8 cellular contexts compared by ENCODE assay signal in the genomic region with DNA sequence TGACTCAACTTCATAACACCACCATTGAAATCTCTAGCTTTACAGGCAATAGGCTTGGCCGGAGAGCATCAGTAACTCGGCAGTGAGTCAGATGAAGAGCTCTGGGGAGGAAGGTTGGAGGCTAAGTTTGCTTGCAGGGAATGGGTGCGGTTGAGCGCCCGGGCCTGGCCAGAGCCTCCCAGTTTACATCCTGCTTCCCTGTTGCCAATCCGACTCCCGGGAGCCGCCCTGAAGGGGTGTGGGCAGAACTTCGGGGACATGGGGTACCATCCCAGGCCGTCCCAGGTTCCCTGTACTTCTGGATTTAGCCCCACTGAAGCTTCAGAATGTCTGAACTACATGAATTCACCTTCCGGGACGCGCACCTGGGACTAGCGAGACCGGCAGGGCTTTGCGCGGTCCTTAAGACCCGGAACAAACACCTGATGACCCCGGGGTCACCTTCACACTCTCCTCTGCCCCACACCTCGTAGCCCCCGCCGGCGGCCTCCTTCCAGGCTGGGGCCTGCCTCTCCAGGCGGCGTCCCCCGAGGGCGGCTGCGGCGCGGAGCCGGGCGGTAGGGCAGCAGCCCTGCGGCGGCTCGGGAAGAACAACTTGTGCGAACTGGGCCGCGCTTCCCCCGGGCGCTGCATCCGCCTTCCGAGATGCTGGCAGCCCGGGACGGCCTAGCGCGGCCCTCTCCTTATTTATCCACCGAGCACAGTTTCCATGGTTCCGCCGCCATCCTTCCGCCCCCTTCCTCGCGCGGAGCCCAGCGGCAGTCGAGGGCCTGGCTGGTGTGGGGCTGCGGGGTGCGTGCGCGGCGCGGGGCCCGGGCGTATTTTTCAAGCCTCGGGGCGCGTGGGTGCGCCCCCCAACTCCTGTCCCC. TPM values are rescaled to one million over a fixed set of nuclear protein-coding genes. Genes with fewer than 3 reads are reported as not detected.
DNase-seq lines count a peak whose midpoint lies in the region; ATAC-seq and TF ChIP-seq lines count a peak whose summit lies in the region.

No MANE protein-coding gene starts in this region.

- WGBS in right cardiac atrium, result 14% methylated on average over 67 of the region's 67 CpGs

- H3K4me3 ChIP-seq in PC-3 (ENCODE audit: low read length) (peak overlapping the region; percentile 79), right cardiac atrium (ENCODE audit: low read length) (peak overlapping the region; percentile 47)

- ATAC-seq in HG03064 (IDR thresholded peaks at IDR 0.05; ENCODE audit: low read depth, unreplicated experiment) (peak; percentile 46), PC-3 (peak; percentile 77), right cardiac atrium (peak; percentile 73 to 88), HG03196 (IDR thresholded peaks at IDR 0.05; ENCODE audit: unreplicated experiment) (no peak), HG03039 (IDR thresholded peaks at IDR 0.05; ENCODE audit: unreplicated experiment) (no peak)

- no peaks in the 10 kb centered on the region for H3K9me3 ChIP-seq in ES-I3 (ENCODE audit: control insufficient read depth, insufficient read depth, low read length)
- H3K9me3 ChIP-seq in PC-3 (ENCODE audit: low read length), result no peaks in the 10 kb centered on the region
- no peaks in the 10 kb centered on the region for H3K9me3 ChIP-seq in right cardiac atrium (ENCODE audit: control insufficient read depth, low read length)

- POLR2A ChIA-PET in PC-3 (lab: Charles Lee; ENCODE audit: unreplicated experiment), result interaction anchor here (0.5 to 1.1 kb wide), 7 partner anchors 16 to 200 kb away, joined by 3 to 4 read pairs (median 3); no protein-coding TSS in a partner anchor

- H3K27me3 ChIP-seq in PC-3 (ENCODE audit: low read length) (no peaks in the 10 kb centered on the region), right cardiac atrium (ENCODE audit: control insufficient read depth, insufficient read depth) (no peaks in the 10 kb centered on the region)

- H3K79me2 ChIP-seq in PC-3 (ENCODE audit: low read length), result no peaks in the 10 kb centered on the region

- H2AFZ ChIP-seq in PC-3 (ENCODE audit: low read length), result peak overlapping the region; percentile 66

- H3K4me2 ChIP-seq in PC-3 (ENCODE audit: low read length), result peak overlapping the region; percentile 99

- no peaks in the 10 kb centered on the region for H3K36me3 ChIP-seq in ES-I3 (ENCODE audit: insufficient read depth, low read length)
- no peaks in the 10 kb centered on the region for H3K36me3 ChIP-seq in PC-3 (ENCODE audit: low read depth, low read length)

- BruUV-seq in PC-3 (replicated peaks; lab: Mats Ljungman, UMichigan), result TSS peak; percentile 88

- no peaks in the 10 kb centered on the region for H4K20me1 ChIP-seq in PC-3 (ENCODE audit: low read length)

- H3K9ac ChIP-seq in ES-I3 (ENCODE audit: low read depth, low read length) (peak overlapping the region; percentile 74), PC-3 (ENCODE audit: low read length) (peak overlapping the region; percentile 88)

- intact Hi-C loops in PC-3 (cut with micrococcal nuclease), result loop anchor here (2.0 to 10.0 kb wide), 4 partner anchors 58 to 356 kb away; no protein-coding TSS in a partner anchor
- intact Hi-C loops in right cardiac atrium (cut with DNase I), result no loop called here

- CTCF ChIA-PET in PC-3 (lab: Charles Lee), result interaction anchor here (1.5 kb wide), 1 partner anchor 194 kb away, joined by 6 read pairs; no protein-coding TSS in a partner anchor

- H3K27ac ChIP-seq in PC-3 (ENCODE audit: low read length) (peak overlapping the region; percentile 96), right cardiac atrium (ENCODE audit: low read length) (peak overlapping the region; percentile 3)

- no peaks in the 10 kb centered on the region for H3K9me2 ChIP-seq in PC-3 (replicated peaks; ENCODE audit: low read length)

- TF ChIP-seq CTCF in PC-3 (conservative IDR thresholded peaks at IDR 0.05; ENCODE audit: low read depth, low read length), result no peak

- H3K4me1 ChIP-seq in ES-I3 (ENCODE audit: insufficient read depth, low read length) (no peaks in the 10 kb centered on the region), PC-3 (ENCODE audit: insufficient read depth, low read length) (peaks cover 50% of the 10 kb centered on the region), right cardiac atrium (ENCODE audit: control insufficient read depth, insufficient read depth, low read length) (no peaks in the 10 kb centered on the region)

- peaks cover 7% of the 10 kb centered on the region for H3F3A ChIP-seq in PC-3 (ENCODE audit: low read length, unreplicated experiment)

- DNase-seq in PC-3 (peak; percentile 96), amniotic epithelial cell (ENCODE audit: low read depth) (peak; percentile 88), right cardiac atrium (peak; percentile 65 to 87 (median 82)), renal cortical epithelial cell (ENCODE audit: low read depth) (peak; percentile 90)

RNA-seq across cellular contexts. Expression of a gene that starts 56.6 kb away (rescaled TPM):
- 26.0 and 31.8 TPM in 2 replicates for total RNA-seq in PC-3 (2014; rRNA removed)
- total RNA-seq in right cardiac atrium, result 10 to 100 TPM; 35.3 to 40.4 (median 38.0) TPM
- 7.8 TPM for polyA plus RNA-seq in right cardiac atrium
- total RNA-seq in renal cortical epithelial cell, result 13.5 and 42.6 TPM in 2 replicates

Comparison
In these comparisons a context has a peak if more than half of its experiments do, and no peak if none do; other contexts are left out.
1. ATAC-seq: peak in HG03064 (single experiment), PC-3 (single experiment) and right cardiac atrium (2 of 2); none in HG03196 (single experiment) and HG03039 (single experiment).
2. Peak in every context shown above with its lines, with median percentiles within 50 percentile points of each other: DNase-seq.